Comparison of ENCODE assay signal across 8 cellular contexts in the genomic region with DNA sequence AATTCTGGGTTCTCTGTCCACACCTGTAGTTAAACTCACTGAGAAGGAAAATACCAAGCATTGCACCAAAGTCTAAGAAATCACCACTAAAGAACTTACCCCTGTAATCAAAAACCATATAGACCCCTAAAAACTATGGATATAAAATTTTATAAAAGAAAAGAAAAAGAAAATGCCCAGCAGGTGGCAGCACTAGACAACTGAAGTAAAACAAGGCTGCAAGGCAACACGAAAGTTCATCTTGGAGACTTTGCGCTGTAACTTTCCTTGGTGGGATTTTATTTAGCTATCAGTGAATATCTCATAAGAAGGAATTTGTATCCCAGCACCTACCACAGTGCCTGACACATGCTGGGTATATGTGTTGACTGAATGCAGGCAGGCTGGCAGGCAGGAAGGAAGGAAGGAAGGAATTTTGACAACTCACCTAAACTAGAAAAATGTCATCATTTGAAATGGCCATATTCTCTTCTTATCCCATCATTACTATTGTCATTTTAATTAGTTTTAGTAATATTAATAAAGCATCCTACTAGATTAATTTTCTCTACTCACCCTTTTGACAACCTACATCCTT.
A peak's percentile ranks its signal among the peaks of the same experiment; 100 is the strongest.
DNase-seq lines count a peak whose midpoint lies in the region; TF ChIP-seq lines count a peak whose summit lies in the region.

No MANE protein-coding gene starts in this region.

- no peaks in the 10 kb centered on the region for H3K27me3 ChIP-seq in tibial artery

- DNase-seq in Caki2 (ENCODE audit: low read depth) = peak; percentile 69
- DNase-seq in KBM-7 = peak; percentile 75
- DNase-seq in OCI-M1 (lab: John Stamatoyannopoulos, UW) = peak; percentile 81
- DNase-seq in activated T-cell treated with anti-CD3 and anti-CD28 coated beads, Interleukin-2, amount 50 U/mL, for 1 hour = peak; percentile 43
- DNase-seq in fibroblast of mammary gland (ENCODE audit: low read depth) = peak; percentile 78
- DNase-seq in occipital lobe (lab: John Stamatoyannopoulos, UW) = peak; percentile 7
- DNase-seq in tibial artery = peak; percentile 60 to 67
- DNase-seq in GOT3 (lab: John Stamatoyannopoulos, UW) = no peak

- H3K27ac ChIP-seq in tibial artery = peak overlapping the region; percentile 70 to 73

- H3K36me3 ChIP-seq in tibial artery = no peaks in the 10 kb centered on the region

- intact Hi-C loops in tibial artery (cut with DNase I; ENCODE audit: low total_unique reads) = no loop called here

- TF ChIP-seq CTCF in fibroblast of mammary gland (conservative IDR thresholded peaks at IDR 0.05; ENCODE audit: control insufficient read depth, insufficient read depth, low read depth, low read length) (peak; percentile 46), tibial artery (IDR thresholded peaks at IDR 0.05) (peak; percentile 53 to 73)

- H3K4me3 ChIP-seq in fibroblast of mammary gland (ENCODE audit: control insufficient read depth, low read depth, low read length) (no peak overlapping the region), tibial artery (no peak overlapping the region)

- H3K9me3 ChIP-seq in tibial artery = no peaks in the 10 kb centered on the region

- peaks cover 0 to 49% (median 30%) of the 10 kb centered on the region in 4 donors for H3K4me1 ChIP-seq in tibial artery

- in situ Hi-C loops in Caki2 (cut with HindIII; ENCODE audit: low pct_unique_long_range_greater_than_20kb, low sequenced_read_pairs) = no loop called here
- in situ Hi-C loops in KBM-7 (cut with MboI; ENCODE audit: low pct_unique_long_range_greater_than_20kb, low sequenced_read_pairs) = loop anchor here (25.0 kb wide), 1 partner anchor 456 kb away; no protein-coding TSS in a partner anchor
